8 cellular contexts compared by ENCODE assay signal in genomic region chr11:2400069-2400760, GRCh38. TPM values are rescaled to one million over a fixed set of nuclear protein-coding genes. Genes with fewer than 3 reads are reported as not detected.
DNase-seq lines count a peak whose midpoint lies in the region; TF ChIP-seq lines count a peak whose summit lies in the region.

TSS of gene TSSC4 (plus strand) at chr11:2400750. CDS start at chr11:2402634, 1,884 bp downstream.

- H3K27ac ChIP-seq in neural cell (ENCODE audit: low read length) (peak within 1 kb of the TSS; percentile 94), stomach smooth muscle (ENCODE audit: low read length) (peak within 1 kb of the TSS; percentile 99)

- no peaks in the 10 kb centered on the region for H3K27me3 ChIP-seq in H7 (ENCODE audit: control insufficient read depth, insufficient read depth, low read length)
- H3K27me3 ChIP-seq in neural cell (ENCODE audit: insufficient read depth, low read depth, low read length): no peaks in the 10 kb centered on the region
- H3K27me3 ChIP-seq in stomach smooth muscle (ENCODE audit: control insufficient read depth in 1 of 2, insufficient read depth in 2 of 2, low read length in 2 of 2): no peaks in the 10 kb centered on the region

- peaks cover 13% of the 10 kb centered on the region for H3K79me2 ChIP-seq in neural cell (replicated peaks; ENCODE audit: insufficient read depth, low read length)

- H3K4me1 ChIP-seq in ES-I3 (ENCODE audit: insufficient read depth, low read length) (no peaks in the 10 kb centered on the region), stomach smooth muscle (ENCODE audit: control insufficient read depth, insufficient read depth, low read length) (peaks cover 33% of the 10 kb centered on the region)

- H3K9me2 ChIP-seq in neural cell (ENCODE audit: insufficient read depth, low read length): no peaks in the 10 kb centered on the region

- peak within 1 kb of the TSS; percentile 99 for H3K4me3 ChIP-seq in H7 (ENCODE audit: insufficient read depth, low read depth, low read length)
- H3K4me3 ChIP-seq in neural cell (ENCODE audit: low read length): peak within 1 kb of the TSS; percentile 86
- peak within 1 kb of the TSS; percentile 98 to 100 for H3K4me3 ChIP-seq in stomach smooth muscle (ENCODE audit: low read length in 2 of 2)

- H3K4me2 ChIP-seq in neural cell (ENCODE audit: low read length): peak within 1 kb of the TSS; percentile 99

- peak; percentile 100 for TF ChIP-seq CTCF in neural cell (IDR thresholded peaks at IDR 0.05; ENCODE audit: poor library complexity, severe bottlenecking)

- TF ChIP-seq EP300 in neural cell (conservative IDR thresholded peaks at IDR 0.05; ENCODE audit: poor library complexity, severe bottlenecking): peak; percentile 84

- H3K9ac ChIP-seq in ES-I3 (ENCODE audit: low read depth, low read length) (peak within 1 kb of the TSS; percentile 97), neural cell (ENCODE audit: low read length) (peak within 1 kb of the TSS; percentile 98), stomach smooth muscle (ENCODE audit: low read length in 2 of 2) (peak within 1 kb of the TSS; percentile 99 to 100)

- H3K36me3 ChIP-seq in ES-I3 (ENCODE audit: insufficient read depth, low read length) (peaks cover 5% of the 10 kb centered on the region), H7 (replicated peaks; ENCODE audit: control insufficient read depth, insufficient read depth, low read length) (peaks cover 6% of the 10 kb centered on the region), neural cell (ENCODE audit: insufficient read depth, low read length) (no peaks in the 10 kb centered on the region), stomach smooth muscle (ENCODE audit: control insufficient read depth in 2 of 2, insufficient read depth in 2 of 2, low read length in 2 of 2) (peaks cover 27 to 38% of the 10 kb centered on the region in 2 donors)

- peak; percentile 94 for TF ChIP-seq RAD21 in neural cell (conservative IDR thresholded peaks at IDR 0.05)

- no peaks in the 10 kb centered on the region for H4K20me1 ChIP-seq in neural cell (ENCODE audit: insufficient read depth)

- H3K9me3 ChIP-seq in ES-I3 (ENCODE audit: control insufficient read depth, insufficient read depth, low read length): no peaks in the 10 kb centered on the region
- H3K9me3 ChIP-seq in neural cell (ENCODE audit: low read length): no peaks in the 10 kb centered on the region
- H3K9me3 ChIP-seq in stomach smooth muscle (ENCODE audit: control insufficient read depth in 2 of 2, low read length in 2 of 2): no peaks in the 10 kb centered on the region

- DNase-seq in H7 (peak; percentile 100), M059J (ENCODE audit: low read depth) (peak; percentile 100), SHP77 treated with DMSO at 0.1 percent for 48 hours (lab: John Stamatoyannopoulos, UW) (peak; percentile 84), activated gamma-delta T cell (lab: John Stamatoyannopoulos, UW) (peak; percentile 100), fibroblast of the conjunctiva (ENCODE audit: low read depth) (peak; percentile 100)

- peak within 1 kb of the TSS; percentile 86 for H2AFZ ChIP-seq in neural cell (ENCODE audit: low read depth, low read length)

- H3F3A ChIP-seq in neural cell (ENCODE audit: insufficient read depth, low read length, poor library complexity, severe bottlenecking): no peaks in the 10 kb centered on the region

TF ChIP-seq in neural cell, 6 proteins besides CTCF, POLR2A, EP300 and RAD21:
- TF ChIP-seq EZH2 (IDR thresholded peaks at IDR 0.05; ENCODE audit: borderline replicate concordance, insufficient read depth, low read length, poor library complexity, severe bottlenecking) (no peak), TAF1 (IDR thresholded peaks at IDR 0.05; ENCODE audit: low read depth) (peak; percentile 91), POLR2AphosphoS5 (IDR thresholded peaks at IDR 0.05) (peak; percentile 94), SMC3 (conservative IDR thresholded peaks at IDR 0.05; ENCODE audit: poor library complexity) (peak; percentile 92), MXI1 (conservative IDR thresholded peaks at IDR 0.05; ENCODE audit: poor library complexity, severe bottlenecking) (peak; percentile 70)
- TF ChIP-seq, protein P1, sequence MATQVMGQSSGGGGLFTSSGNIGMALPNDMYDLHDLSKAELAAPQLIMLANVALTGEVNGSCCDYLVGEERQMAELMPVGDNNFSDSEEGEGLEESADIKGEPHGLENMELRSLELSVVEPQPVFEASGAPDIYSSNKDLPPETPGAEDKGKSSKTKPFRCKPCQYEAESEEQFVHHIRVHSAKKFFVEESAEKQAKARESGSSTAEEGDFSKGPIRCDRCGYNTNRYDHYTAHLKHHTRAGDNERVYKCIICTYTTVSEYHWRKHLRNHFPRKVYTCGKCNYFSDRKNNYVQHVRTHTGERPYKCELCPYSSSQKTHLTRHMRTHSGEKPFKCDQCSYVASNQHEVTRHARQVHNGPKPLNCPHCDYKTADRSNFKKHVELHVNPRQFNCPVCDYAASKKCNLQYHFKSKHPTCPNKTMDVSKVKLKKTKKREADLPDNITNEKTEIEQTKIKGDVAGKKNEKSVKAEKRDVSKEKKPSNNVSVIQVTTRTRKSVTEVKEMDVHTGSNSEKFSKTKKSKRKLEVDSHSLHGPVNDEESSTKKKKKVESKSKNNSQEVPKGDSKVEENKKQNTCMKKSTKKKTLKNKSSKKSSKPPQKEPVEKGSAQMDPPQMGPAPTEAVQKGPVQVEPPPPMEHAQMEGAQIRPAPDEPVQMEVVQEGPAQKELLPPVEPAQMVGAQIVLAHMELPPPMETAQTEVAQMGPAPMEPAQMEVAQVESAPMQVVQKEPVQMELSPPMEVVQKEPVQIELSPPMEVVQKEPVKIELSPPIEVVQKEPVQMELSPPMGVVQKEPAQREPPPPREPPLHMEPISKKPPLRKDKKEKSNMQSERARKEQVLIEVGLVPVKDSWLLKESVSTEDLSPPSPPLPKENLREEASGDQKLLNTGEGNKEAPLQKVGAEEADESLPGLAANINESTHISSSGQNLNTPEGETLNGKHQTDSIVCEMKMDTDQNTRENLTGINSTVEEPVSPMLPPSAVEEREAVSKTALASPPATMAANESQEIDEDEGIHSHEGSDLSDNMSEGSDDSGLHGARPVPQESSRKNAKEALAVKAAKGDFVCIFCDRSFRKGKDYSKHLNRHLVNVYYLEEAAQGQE (IDR thresholded peaks at IDR 0.05; ENCODE audit: borderline replicate concordance): peak; percentile 87

RNA-seq across cellular contexts. Expression of gene TSSC4, which starts in this region (rescaled TPM):
- total RNA-seq in H7 (2014; rRNA removed; shearing (Covaris generic)): 60.5 and 62.5 TPM in 2 replicates
- 20.8 and 34.9 TPM in 2 replicates for total RNA-seq in M059J (2014; rRNA removed; shearing (Covaris generic))
- polyA plus RNA-seq in neural cell: 54.3 and 62.2 TPM in 2 replicates
- polyA minus RNA-seq in neural cell: 46.3 and 60.9 TPM in 2 replicates

Comparison
In these comparisons a context has a peak if more than half of its experiments do, and no peak if none do; other contexts are left out.
1. Peak in every context shown above with its lines: DNase-seq, H3K4me3 ChIP-seq and H3K27ac ChIP-seq.